ENCODE assay signal across 8 cellular contexts in the genomic region with DNA sequence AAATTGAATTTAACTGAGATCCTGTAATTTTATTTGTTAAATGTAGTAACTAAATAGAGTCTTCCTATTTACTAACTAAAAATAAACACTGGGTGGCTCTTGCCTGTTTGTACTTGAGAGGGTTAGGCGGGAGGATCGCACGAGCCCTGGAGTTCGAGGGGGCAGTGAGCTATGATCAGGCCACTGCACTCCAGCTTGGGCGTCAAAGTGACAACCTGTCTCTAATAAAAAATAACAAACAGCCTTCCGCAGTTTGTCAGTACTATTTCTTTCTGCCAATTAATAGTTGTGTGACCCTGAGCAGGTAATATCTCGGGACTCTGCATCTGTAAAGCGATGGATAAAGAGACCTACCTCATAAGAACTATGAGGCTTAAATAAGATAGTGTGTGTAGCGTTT. TPM values are rescaled to one million over a fixed set of nuclear protein-coding genes. Genes with fewer than 3 reads are reported as not detected.
A peak's percentile ranks its signal among the peaks of the same experiment; 100 is the strongest.
DNase-seq lines count a peak whose midpoint lies in the region; ATAC-seq, FAIRE-seq and TF ChIP-seq lines count a peak whose summit lies in the region.

No MANE protein-coding gene starts in this region.

- no peaks in the 10 kb centered on the region for H3K27me3 Mint-ChIP-seq in activated naive CD8-positive, alpha-beta T cell treated with anti-CD3 and anti-CD28 coated beads for 36 hours

- H3K4me3 Mint-ChIP-seq in activated naive CD8-positive, alpha-beta T cell treated with anti-CD3 and anti-CD28 coated beads for 36 hours = peak overlapping the region; percentile 98

- no peaks in the 10 kb centered on the region for H3K9me3 ChIP-seq in kidney (ENCODE audit: control insufficient read depth in 1 of 2, low read length in 2 of 2)

- intact Hi-C loops in kidney (cut with DNase I) = no loop called here

- DNase-seq in activated CD8-positive, alpha-beta memory T cell treated with anti-CD3 and anti-CD28 coated beads for 24 hours = peak; percentile 59
- DNase-seq in activated CD8-positive, alpha-beta memory T cell treated with anti-CD3 and anti-CD28 coated beads, Interleukin-2, amount 50 U/mL, for 4 hours = no peak
- DNase-seq in activated naive CD8-positive, alpha-beta T cell treated with anti-CD3 and anti-CD28 coated beads for 36 hours = no peak
- DNase-seq in kidney = no peak
- DNase-seq in substantia nigra (lab: John Stamatoyannopoulos, UW) = no peak
- DNase-seq in G401 (ENCODE audit: low spot score) = no peak
- no peak for DNase-seq in middle frontal gyrus (ENCODE audit: extremely low spot score, low spot score)

- peaks cover 0 to 7% of the 10 kb centered on the region in 2 donors for H3K36me3 ChIP-seq in kidney (ENCODE audit: control insufficient read depth in 1 of 2, insufficient read depth in 2 of 2, low read length in 2 of 2)

- no peak for FAIRE-seq in kidney (lab: Jason Lieb, UNC)

- no peaks in the 10 kb centered on the region for H3K9me3 Mint-ChIP-seq in activated naive CD8-positive, alpha-beta T cell treated with anti-CD3 and anti-CD28 coated beads for 36 hours

- H3K27ac ChIP-seq in kidney (ENCODE audit: low read depth in 2 of 2, low read length in 2 of 2) (peak overlapping the region; percentile 94 to 98), substantia nigra (ENCODE audit: low read depth, low read length, poor library complexity, severe bottlenecking) (peak overlapping the region; percentile 76)

- H3K9ac ChIP-seq in kidney (ENCODE audit: low read length in 2 of 2) = peak overlapping the region; percentile 84 to 98

- peak overlapping the region; percentile 99 for H3K27ac Mint-ChIP-seq in activated naive CD8-positive, alpha-beta T cell treated with anti-CD3 and anti-CD28 coated beads for 36 hours

- in situ Hi-C loops in G401 (cut with HindIII; ENCODE audit: low sequenced_read_pairs) = no loop called here

- peaks cover 9 to 13% of the 10 kb centered on the region in 2 donors for H3K4me1 ChIP-seq in kidney (ENCODE audit: control insufficient read depth in 1 of 2, insufficient read depth in 1 of 2, low read depth in 1 of 2, low read length in 2 of 2)

- H3K36me3 Mint-ChIP-seq in activated naive CD8-positive, alpha-beta T cell treated with anti-CD3 and anti-CD28 coated beads for 36 hours = peaks cover 29% of the 10 kb centered on the region

- H3K4me3 ChIP-seq in kidney (ENCODE audit: low read length in 2 of 2) = peak overlapping the region; percentile 95 to 99

- no peak for ATAC-seq in HG03432 (IDR thresholded peaks at IDR 0.05; ENCODE audit: unreplicated experiment)

- peaks cover 26% of the 10 kb centered on the region for H3K4me1 Mint-ChIP-seq in activated naive CD8-positive, alpha-beta T cell treated with anti-CD3 and anti-CD28 coated beads for 36 hours

- no peak for TF ChIP-seq CTCF in kidney (IDR thresholded peaks at IDR 0.05; ENCODE audit: borderline replicate concordance, extremely low read depth, insufficient read depth)

RNA-seq across cellular contexts. Expression of a gene that starts 0.8 kb away (rescaled TPM):
- 10 to 100 TPM; 30.8 to 31.0 TPM for total RNA-seq in activated naive CD8-positive, alpha-beta T cell treated with anti-CD3 and anti-CD28 coated beads for 36 hours
- 21.1 TPM for total RNA-seq in kidney
- polyA plus RNA-seq in kidney (ENCODE audit: insufficient read depth, low read depth, low replicate concordance) = 6.1 TPM
- total RNA-seq in G401 (2014; rRNA removed; shearing (Covaris generic)) = 16.7 and 18.4 TPM in 2 replicates

RNA-seq across cellular contexts. Expression of a gene that starts 11.2 kb away (rescaled TPM):
- total RNA-seq in activated naive CD8-positive, alpha-beta T cell treated with anti-CD3 and anti-CD28 coated beads for 36 hours = under 1 TPM in 1 of 2 experiments, not detected in 1; 0.08 TPM
- 0.38 TPM for total RNA-seq in kidney
- polyA plus RNA-seq in kidney (ENCODE audit: insufficient read depth, low read depth, low replicate concordance) = not detected
- not detected in 2 replicates for total RNA-seq in G401 (2014; rRNA removed; shearing (Covaris generic))

RNA-seq across cellular contexts. Expression of a gene that starts 41.8 kb away (rescaled TPM):
- total RNA-seq in activated naive CD8-positive, alpha-beta T cell treated with anti-CD3 and anti-CD28 coated beads for 36 hours = 10 to 100 TPM; 67.4 to 67.8 TPM
- total RNA-seq in kidney = 123 TPM
- 131 TPM for polyA plus RNA-seq in kidney (ENCODE audit: insufficient read depth, low read depth, low replicate concordance)
- 92.3 and 106 TPM in 2 replicates for total RNA-seq in G401 (2014; rRNA removed; shearing (Covaris generic))
